9 cellular contexts compared by ENCODE assay signal in the genomic region with DNA sequence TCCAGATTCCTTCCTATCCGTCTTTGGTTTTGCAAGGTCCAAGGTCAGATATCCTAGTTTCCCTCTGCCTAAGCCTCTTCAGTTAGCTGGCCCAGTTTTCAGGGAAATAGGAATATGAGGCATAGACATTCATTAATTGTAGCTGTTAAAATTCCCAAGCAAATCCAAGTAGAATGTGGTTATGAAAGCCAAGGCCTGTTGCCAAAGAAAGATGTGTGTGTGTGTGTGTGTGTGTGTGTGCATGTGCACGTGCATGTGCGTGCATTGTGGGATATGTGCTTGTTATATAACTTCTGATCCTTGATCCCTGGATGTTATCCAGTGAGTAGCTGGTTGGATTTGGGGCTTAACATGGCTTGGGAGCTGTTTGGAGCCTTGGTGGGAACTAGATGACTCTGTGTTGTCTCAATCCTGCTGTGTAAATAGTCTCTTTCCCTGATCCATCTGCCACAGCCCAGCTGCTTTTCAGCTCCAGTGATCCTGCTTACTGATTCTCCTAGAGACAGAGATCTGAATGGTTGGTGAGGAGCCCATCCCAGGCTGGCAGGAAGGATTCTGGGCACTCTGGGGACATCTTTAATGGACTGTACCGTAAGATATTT.
DNase-seq lines count a peak whose midpoint lies in the region; ATAC-seq and TF ChIP-seq lines count a peak whose summit lies in the region.
"Had no signal": no experiment of that assay in that cellular context is flagged by ENCODE, and none has a peak within 500 bp of the region (broad histone marks: within the 10 kb centered on the region; RNA-seq: fewer than 3 reads in every experiment).

No MANE protein-coding gene starts in this region.

- H3K4me1 Mint-ChIP-seq in naive thymus-derived CD8-positive, alpha-beta T cell = no peaks in the 10 kb centered on the region

- H3K27ac Mint-ChIP-seq in naive thymus-derived CD8-positive, alpha-beta T cell = no peak overlapping the region

- no peak for TF ChIP-seq CTCF in retinal pigment epithelial cell (conservative IDR thresholded peaks at IDR 0.05; ENCODE audit: low read depth, low read length)

- no peak for ATAC-seq in naive thymus-derived CD8-positive, alpha-beta T cell
- no peak for ATAC-seq in GM21447 (IDR thresholded peaks at IDR 0.05; ENCODE audit: unreplicated experiment)

- no peak overlapping the region for H3K4me3 ChIP-seq in retinal pigment epithelial cell (ENCODE audit: low read length)

- no peaks in the 10 kb centered on the region for H3K36me3 Mint-ChIP-seq in naive thymus-derived CD8-positive, alpha-beta T cell

- POLR2A ChIA-PET in naive thymus-derived CD8-positive, alpha-beta T cell (lab: Charles Lee) = no interaction called here

- H3K4me3 Mint-ChIP-seq in naive thymus-derived CD8-positive, alpha-beta T cell = no peak overlapping the region

- peaks cover 0 to 9% (median 0%) of the 10 kb centered on the region in 5 donors for H3K27me3 Mint-ChIP-seq in naive thymus-derived CD8-positive, alpha-beta T cell

- DNase-seq in GM04503 (ENCODE audit: low read depth) = peak; percentile 85
- peak; percentile 51 for DNase-seq in RPMI7951 (ENCODE audit: low read depth)
- peak; percentile 30 for DNase-seq in glomerular visceral epithelial cell (ENCODE audit: extremely low spot score)
- DNase-seq in retinal pigment epithelial cell (ENCODE audit: low read depth) = peak; percentile 72
- DNase-seq in GM19240 (ENCODE audit: insufficient read length, low spot score) = no peak
- DNase-seq in naive thymus-derived CD8-positive, alpha-beta T cell = no peak
- DNase-seq in cortex of kidney (lab: John Stamatoyannopoulos, UW) = no peak
- DNase-seq: occipital lobe had no signal

- no peaks in the 10 kb centered on the region for H3K9me3 Mint-ChIP-seq in naive thymus-derived CD8-positive, alpha-beta T cell

Comparison
In these comparisons a context has a peak if more than half of its experiments do, and no peak if none do; other contexts are left out.
1. DNase-seq: peak in GM04503 (single experiment), RPMI7951 (single experiment), glomerular visceral epithelial cell (single experiment) and retinal pigment epithelial cell (single experiment); none in GM19240 (single experiment), naive thymus-derived CD8-positive, alpha-beta T cell (0 of 10) and cortex of kidney (single experiment).